16 cellular contexts compared by ENCODE assay signal in the genomic region with DNA sequence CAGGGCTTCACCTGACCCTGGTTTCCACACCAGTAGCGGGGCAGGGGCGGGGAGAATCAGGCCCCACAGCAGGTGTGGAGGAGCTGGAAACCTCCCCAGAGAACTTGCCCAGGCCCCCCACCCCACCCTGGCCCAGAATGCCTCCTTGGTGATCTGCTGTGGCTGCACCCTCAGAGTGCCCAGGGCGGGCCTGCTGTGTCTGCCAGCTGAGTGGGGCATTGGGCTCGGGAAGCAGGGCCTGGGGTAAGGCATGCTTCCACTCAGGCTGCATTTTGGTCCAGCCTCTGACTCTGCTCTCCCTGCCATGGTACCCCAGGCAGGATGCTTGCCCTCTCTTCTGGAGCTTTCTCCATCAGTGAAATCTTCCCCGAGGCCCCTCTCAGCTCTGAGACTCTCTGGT. TPM values are rescaled to one million over a fixed set of nuclear protein-coding genes. Genes with fewer than 3 reads are reported as not detected.
DNase-seq lines count a peak whose midpoint lies in the region; FAIRE-seq and TF ChIP-seq lines count a peak whose summit lies in the region.
"Had no signal": no experiment of that assay in that cellular context is flagged by ENCODE, and none has a peak within 500 bp of the region (broad histone marks: within the 10 kb centered on the region; RNA-seq: fewer than 3 reads in every experiment).

No MANE protein-coding gene starts in this region.

- intact Hi-C loops in activated naive CD4-positive, alpha-beta T cell treated with anti-CD3 and anti-CD28 coated beads for 36 hours (cut with micrococcal nuclease) = no loop called here
- intact Hi-C loops in Caco-2 (cut with micrococcal nuclease; ENCODE audit: unreplicated experiment) = loop anchor here (5.0 kb wide), 1 partner anchor 59 kb away; no protein-coding TSS in a partner anchor

- H3K4me3 Mint-ChIP-seq in activated naive CD4-positive, alpha-beta T cell treated with anti-CD3 and anti-CD28 coated beads, Interleukin-2, amount 50 U/mL, for 24 hours = peak overlapping the region; percentile 54
- H3K4me3 Mint-ChIP-seq in activated naive CD4-positive, alpha-beta T cell treated with anti-CD3 and anti-CD28 coated beads for 36 hours = no peak overlapping the region
- H3K4me3 Mint-ChIP-seq in CD8-positive, alpha-beta memory T cell = peak overlapping the region in 4 of 7 donors; percentile 34 to 73 (median 62)
- H3K4me3 Mint-ChIP-seq in neural crest cell = peak overlapping the region; percentile 35
- no peak overlapping the region for H3K4me3 Mint-ChIP-seq in Caco-2 (ENCODE audit: unreplicated experiment)

- H3K27me3 ChIP-seq in CD8-positive, alpha-beta memory T cell (ENCODE audit: insufficient read depth, low read length, poor library complexity, severe bottlenecking) = peaks cover 27% of the 10 kb centered on the region
- H3K27me3 ChIP-seq in H1 (replicated peaks in 1 of 4; ENCODE audit: control insufficient read depth in 3 of 4, extremely low read depth in 1 of 4, insufficient read depth in 3 of 4, low read length in 3 of 4) = peaks cover 10 to 49% (median 41%) of the 10 kb centered on the region in 4 experiments
- no peaks in the 10 kb centered on the region for H3K27me3 ChIP-seq in Caco-2 (replicated peaks; ENCODE audit: control insufficient read depth, insufficient read depth, low read length)

- H2BK20ac ChIP-seq in H1 (ENCODE audit: low read length) = no peak overlapping the region

- no peak overlapping the region for H2BK5ac ChIP-seq in H1 (ENCODE audit: low read depth, low read length)

- H3K9me3 Mint-ChIP-seq in activated naive CD4-positive, alpha-beta T cell treated with anti-CD3 and anti-CD28 coated beads, Interleukin-2, amount 50 U/mL, for 24 hours = no peaks in the 10 kb centered on the region
- H3K9me3 Mint-ChIP-seq in activated naive CD4-positive, alpha-beta T cell treated with anti-CD3 and anti-CD28 coated beads for 36 hours = no peaks in the 10 kb centered on the region
- no peaks in the 10 kb centered on the region for H3K9me3 Mint-ChIP-seq in CD8-positive, alpha-beta memory T cell
- H3K9me3 Mint-ChIP-seq in neural crest cell (no peaks in the 10 kb centered on the region), Caco-2 (ENCODE audit: unreplicated experiment) (no peaks in the 10 kb centered on the region)

- H3K27ac Mint-ChIP-seq in activated naive CD4-positive, alpha-beta T cell treated with anti-CD3 and anti-CD28 coated beads, Interleukin-2, amount 50 U/mL, for 24 hours = no peak overlapping the region
- H3K27ac Mint-ChIP-seq in activated naive CD4-positive, alpha-beta T cell treated with anti-CD3 and anti-CD28 coated beads for 36 hours = no peak overlapping the region
- H3K27ac Mint-ChIP-seq in CD8-positive, alpha-beta memory T cell = no peak overlapping the region
- no peak overlapping the region for H3K27ac Mint-ChIP-seq in neural crest cell (ENCODE audit: unreplicated experiment)
- no peak overlapping the region for H3K27ac Mint-ChIP-seq in Caco-2 (ENCODE audit: unreplicated experiment)

- CTCF ChIA-PET in activated naive CD4-positive, alpha-beta T cell treated with anti-CD3 and anti-CD28 coated beads for 36 hours (lab: Charles Lee) = interaction anchor here (0.9 to 5.9 kb wide), 5 partner anchors 9 to 91 kb away, joined by 3 to 67 read pairs (median 6); no protein-coding TSS in a partner anchor
- CTCF ChIA-PET in CD8-positive, alpha-beta memory T cell (lab: Charles Lee) = interaction anchor here (0.9 to 4.9 kb wide), 8 partner anchors 9 to 62 kb away, joined by 3 to 70 read pairs (median 4); no protein-coding TSS in a partner anchor
- CTCF ChIA-PET in H1 (lab: Charles Lee; ENCODE audit: partially characterized antibody) = interaction anchor here (0.8 to 4.5 kb wide), 23 partner anchors 9 to 372 kb away, joined by 3 to 55 read pairs (median 6); no protein-coding TSS in a partner anchor
- CTCF ChIA-PET in Caco-2 (lab: Charles Lee) = no interaction called here

- H3K4ac ChIP-seq in H1 (replicated peaks; ENCODE audit: insufficient read length, low read depth, low read length) = no peak overlapping the region

- H3K79me2 ChIP-seq in H1 (ENCODE audit: control insufficient read depth in 1 of 2, insufficient read depth in 2 of 2, low read length in 2 of 2) = no peaks in the 10 kb centered on the region

- peaks cover 11% of the 10 kb centered on the region for H3K4me1 Mint-ChIP-seq in activated naive CD4-positive, alpha-beta T cell treated with anti-CD3 and anti-CD28 coated beads, Interleukin-2, amount 50 U/mL, for 24 hours
- peaks cover 5% of the 10 kb centered on the region for H3K4me1 Mint-ChIP-seq in activated naive CD4-positive, alpha-beta T cell treated with anti-CD3 and anti-CD28 coated beads for 36 hours (ENCODE audit: low read depth)
- H3K4me1 Mint-ChIP-seq in CD8-positive, alpha-beta memory T cell = peaks cover 11 to 16% (median 13%) of the 10 kb centered on the region in 3 donors
- peaks cover 12% of the 10 kb centered on the region for H3K4me1 Mint-ChIP-seq in neural crest cell
- H3K4me1 Mint-ChIP-seq in Caco-2 (ENCODE audit: low read depth, unreplicated experiment) = peaks cover 6% of the 10 kb centered on the region

- H2AK5ac ChIP-seq in H1 (ENCODE audit: low read depth, low read length) = no peak overlapping the region

- no peak overlapping the region for H4K8ac ChIP-seq in H1 (ENCODE audit: extremely low read depth, insufficient read depth, low read length)

- no peaks in the 10 kb centered on the region for H3K79me1 ChIP-seq in H1 (ENCODE audit: low read depth, low read length)

- no peak overlapping the region for H4K91ac ChIP-seq in H1 (replicated peaks; ENCODE audit: insufficient read length, low read length)

- H4K20me1 ChIP-seq in H1 (replicated peaks in 1 of 2; ENCODE audit: control insufficient read depth in 1 of 2, insufficient read depth in 2 of 2, low read length in 2 of 2) = peaks cover 2 to 20% of the 10 kb centered on the region in 2 experiments

- H2BK15ac ChIP-seq in H1 (ENCODE audit: low read length) = 0 out of 2 replicates have a peak overlapping the region, but pooled peaks have one; percentile 67

- no peak overlapping the region for H3K23ac ChIP-seq in H1 (ENCODE audit: insufficient read length)

- H3K9ac ChIP-seq in H1 (replicated peaks in 1 of 4; ENCODE audit: extremely low read depth in 1 of 4, low read depth in 3 of 4, low read length in 3 of 4) = no peak overlapping the region

- H3K18ac ChIP-seq in H1 (ENCODE audit: extremely low read depth, low read length) = no peak overlapping the region

- BruUV-seq in Caco-2 (replicated peaks; lab: Mats Ljungman, UMichigan) = no TSS peak

- H2BK12ac ChIP-seq in H1 (ENCODE audit: low read depth, low read length) = no peak overlapping the region

- TF ChIP-seq CTCF in H1 (IDR thresholded peaks at IDR 0.05; ENCODE audit: control extremely low read depth in 1 of 3, insufficient read depth in 1 of 3, low read depth in 1 of 3, low read length in 3 of 3) = no peak
- no peak for TF ChIP-seq CTCF in neural crest cell (conservative IDR thresholded peaks at IDR 0.05)
- TF ChIP-seq CTCF in Caco-2 (IDR thresholded peaks at IDR 0.05; ENCODE audit: insufficient read depth in 1 of 2, low read depth in 1 of 2, low read length in 1 of 2, severe bottlenecking in 1 of 2, unreplicated experiment in 1 of 2) = no peak

- H3K4me3 ChIP-seq in CD8-positive, alpha-beta memory T cell (ENCODE audit: low read length) = no peak overlapping the region
- H3K4me3 ChIP-seq in H1 (ENCODE audit: extremely low read depth in 1 of 4, insufficient read depth in 2 of 4, low read depth in 3 of 4, low read length in 4 of 4) (no peak overlapping the region), Caco-2 (ENCODE audit: low read depth, low read length) (no peak overlapping the region)
- H3K4me3 ChIP-seq: PC-9 had no signal

- no peaks in the 10 kb centered on the region for H3K9me3 ChIP-seq in CD8-positive, alpha-beta memory T cell (ENCODE audit: low read length)
- H3K9me3 ChIP-seq in H1 (ENCODE audit: insufficient read depth in 2 of 2, low read depth in 1 of 2, low read length in 1 of 2) = no peaks in the 10 kb centered on the region
- no peaks in the 10 kb centered on the region for H3K9me3 ChIP-seq in Caco-2

- DNase-seq in activated naive CD4-positive, alpha-beta T cell treated with anti-CD3 and anti-CD28 coated beads for 36 hours = no peak
- no peak for DNase-seq in CD8-positive, alpha-beta memory T cell
- DNase-seq in H1 (ENCODE audit: low read depth in 1 of 2, low spot score in 2 of 2) (no peak), neural crest cell (ENCODE audit: low read depth, low spot score) (no peak), pons (ENCODE audit: low spot score) (no peak), occipital lobe (lab: John Stamatoyannopoulos, UW) (no peak), Caco-2 (no peak)
- DNase-seq: Calu3, NCI-H1048, NCI-H1694, NCI-H345, PC-9 had no signal

- no peak overlapping the region for H4K5ac ChIP-seq in H1 (ENCODE audit: insufficient read length, low read depth, low read length)

- TF ChIP-seq RAD21 in H1 (IDR thresholded peaks at IDR 0.05 in 1 of 2, conservative IDR thresholded peaks at IDR 0.05 in 1 of 2; ENCODE audit: low read depth in 2 of 2, low read length in 2 of 2) = no peak

- H3K4me1 ChIP-seq in CD8-positive, alpha-beta memory T cell (ENCODE audit: insufficient read depth, low read length) = peaks cover 8% of the 10 kb centered on the region
- peaks cover 6 to 16% (median 9%) of the 10 kb centered on the region in 4 experiments for H3K4me1 ChIP-seq in H1 (replicated peaks in 1 of 4; ENCODE audit: control insufficient read depth in 3 of 4, insufficient read depth in 4 of 4, low read length in 3 of 4)
- peaks cover 9% of the 10 kb centered on the region; the same call in 1 of the 2 replicates for H3K4me1 ChIP-seq in Caco-2

- H3K27ac ChIP-seq in CD8-positive, alpha-beta memory T cell (ENCODE audit: low read depth, low read length) = no peak overlapping the region
- no peak overlapping the region for H3K27ac ChIP-seq in H1 (ENCODE audit: low read depth, low read length)
- H3K27ac ChIP-seq: PC-9 had no signal

- no peak overlapping the region for H3K56ac ChIP-seq in H1 (replicated peaks; ENCODE audit: insufficient read length, low read depth, low read length)

- H3K27me3 Mint-ChIP-seq in activated naive CD4-positive, alpha-beta T cell treated with anti-CD3 and anti-CD28 coated beads, Interleukin-2, amount 50 U/mL, for 24 hours = peaks cover 40% of the 10 kb centered on the region
- H3K27me3 Mint-ChIP-seq in activated naive CD4-positive, alpha-beta T cell treated with anti-CD3 and anti-CD28 coated beads for 36 hours (ENCODE audit: low read depth) = peaks cover 55% of the 10 kb centered on the region
- H3K27me3 Mint-ChIP-seq in CD8-positive, alpha-beta memory T cell = peaks cover 33 to 71% of the 10 kb centered on the region in 2 donors
- H3K27me3 Mint-ChIP-seq in neural crest cell (ENCODE audit: low read depth) (peaks cover 67% of the 10 kb centered on the region), Caco-2 (ENCODE audit: insufficient read depth, unreplicated experiment) (peaks cover 7% of the 10 kb centered on the region)

- no peak overlapping the region for H2BK120ac ChIP-seq in H1 (replicated peaks; ENCODE audit: low read depth, low read length)

- no peak for TF ChIP-seq EP300 in H1 (IDR thresholded peaks at IDR 0.05; ENCODE audit: borderline replicate concordance in 1 of 2, low read depth in 2 of 2, low read length in 2 of 2)

- no peak overlapping the region for H2AFZ ChIP-seq in H1 (ENCODE audit: low read length)
- H2AFZ ChIP-seq: PC-9 had no signal

- FAIRE-seq in H1 (lab: Jason Lieb, UNC) = no peak
- FAIRE-seq: GM19239, HTR-8/SVneo had no signal

- no peaks in the 10 kb centered on the region for H3K36me3 Mint-ChIP-seq in activated naive CD4-positive, alpha-beta T cell treated with anti-CD3 and anti-CD28 coated beads, Interleukin-2, amount 50 U/mL, for 24 hours
- H3K36me3 Mint-ChIP-seq in activated naive CD4-positive, alpha-beta T cell treated with anti-CD3 and anti-CD28 coated beads for 36 hours (ENCODE audit: low read depth) = no peaks in the 10 kb centered on the region
- no peaks in the 10 kb centered on the region for H3K36me3 Mint-ChIP-seq in CD8-positive, alpha-beta memory T cell
- no peaks in the 10 kb centered on the region for H3K36me3 Mint-ChIP-seq in neural crest cell (ENCODE audit: low read depth)
- no peaks in the 10 kb centered on the region for H3K36me3 Mint-ChIP-seq in Caco-2 (ENCODE audit: insufficient read depth, unreplicated experiment)

- no peaks in the 10 kb centered on the region for H3K36me3 ChIP-seq in CD8-positive, alpha-beta memory T cell (ENCODE audit: insufficient read depth, low read length)
- H3K36me3 ChIP-seq in H1 (ENCODE audit: control insufficient read depth in 2 of 4, insufficient read depth in 4 of 4, low read length in 3 of 4) = no peaks in the 10 kb centered on the region; a peak in 1 of 8 replicates
- no peaks in the 10 kb centered on the region for H3K36me3 ChIP-seq in Caco-2 (ENCODE audit: control insufficient read depth, insufficient read depth, low read length)

- TF ChIP-seq POLR2A in H1 (IDR thresholded peaks at IDR 0.05; ENCODE audit: control extremely low read depth in 1 of 2, low read depth in 2 of 2, low read length in 2 of 2) = no peak

- H3K14ac ChIP-seq in H1 (ENCODE audit: insufficient read length) = no peak overlapping the region

- H3K4me2 ChIP-seq in H1 (ENCODE audit: insufficient read depth in 1 of 2, low read depth in 2 of 2, low read length in 2 of 2) = peak overlapping the region in 1 of 2 experiments; percentile 98; a peak in 1 of 4 replicates
- H3K4me2 ChIP-seq: PC-9 had no signal

- POLR2A ChIA-PET in CD8-positive, alpha-beta memory T cell (lab: Charles Lee) = no interaction called here
- POLR2A ChIA-PET in H1 (lab: Charles Lee; ENCODE audit: partially characterized antibody) (interaction anchor here (1.0 to 2.5 kb wide), 3 partner anchors 19 to 57 kb away, joined by 3 to 6 read pairs (median 3); no protein-coding TSS in a partner anchor), Caco-2 (lab: Charles Lee) (no interaction called here)

- WGBS in H1 (ENCODE audit: extremely low coverage in 1 of 2, insufficient coverage in 1 of 2, insufficient read length in 1 of 2, insufficient replicate concordance in 2 of 2, low coverage in 1 of 2, low lambda C conversion rate in 2 of 2, missing lambda C conversion rate in 1 of 2), 2 experiments = 86% methylated on average over 5 of the region's 5 CpGs; no CpG with 5 or more reads in 1 of the 2 experiments

- H3K23me2 ChIP-seq in H1 (ENCODE audit: low read depth, low read length) = peaks cover 15% of the 10 kb centered on the region; the same call in 1 of the 2 replicates

RNA-seq across cellular contexts. Expression of gene CRHR2, which starts 1.1 kb away (rescaled TPM):
- total RNA-seq in activated naive CD4-positive, alpha-beta T cell treated with anti-CD3 and anti-CD28 coated beads for 36 hours = not detected
- total RNA-seq in CD8-positive, alpha-beta memory T cell = not detected
- polyA plus RNA-seq in CD8-positive, alpha-beta memory T cell = not detected
- 0.19 and 0.37 TPM in 2 replicates for total RNA-seq in H1 (2021; fragmentation: NEBNext Ultra II Directional; extraction: Animal tissue kit (Norgen Biotek cat#: 25700))
- 0.99 and 1.3 TPM in 2 replicates for polyA plus RNA-seq in H1 (2011; rRNA removed)
- polyA plus RNA-seq in H1 (2011; cell fraction: cytosol; rRNA removed) = 0.79 TPM
- polyA plus RNA-seq in H1 (2011; cell fraction: nucleus; rRNA removed) = 2.5 TPM
- polyA plus RNA-seq in H1 (2012, experiment 1 of 2) = 0.66 to 0.97 TPM (median 0.72 TPM) in 4 replicates
- polyA plus RNA-seq in H1 (2012, experiment 2 of 2) = 0.47 TPM
- 0.39 TPM for polyA plus RNA-seq in H1 (2013, experiment 1 of 2)
- 0.37 TPM for polyA plus RNA-seq in H1 (2013, experiment 2 of 2)
- 0.35 and 1.8 TPM in 2 replicates for polyA minus RNA-seq in H1 (2011; rRNA and poly(A)+ RNA removed)
- polyA minus RNA-seq in H1 (2011; cell fraction: cytosol; rRNA and poly(A)+ RNA removed) = 0.37 TPM
- polyA minus RNA-seq in H1 (2011; cell fraction: nucleus; rRNA and poly(A)+ RNA removed) = 0.40 TPM
- total RNA-seq in neural crest cell (0.18 TPM in 1 of 2 replicates, not detected in the other), occipital lobe (1.1 TPM), Caco-2 (2022) (not detected in 2 replicates)
- total RNA-seq: A172, Calu3, PC-9 had no signal

Comparison
In these comparisons a context has a peak if more than half of its experiments do, and no peak if none do; other contexts are left out.
1. H3K4me3 Mint-ChIP-seq: peak in activated naive CD4-positive, alpha-beta T cell treated with anti-CD3 and anti-CD28 coated beads, Interleukin-2, amount 50 U/mL, for 24 hours (single experiment), CD8-positive, alpha-beta memory T cell (4 of 7) and neural crest cell (single experiment); none in activated naive CD4-positive, alpha-beta T cell treated with anti-CD3 and anti-CD28 coated beads for 36 hours (single experiment) and Caco-2 (single experiment).